Comparison of ENCODE assay signal across 2 cellular contexts in the genomic region with DNA sequence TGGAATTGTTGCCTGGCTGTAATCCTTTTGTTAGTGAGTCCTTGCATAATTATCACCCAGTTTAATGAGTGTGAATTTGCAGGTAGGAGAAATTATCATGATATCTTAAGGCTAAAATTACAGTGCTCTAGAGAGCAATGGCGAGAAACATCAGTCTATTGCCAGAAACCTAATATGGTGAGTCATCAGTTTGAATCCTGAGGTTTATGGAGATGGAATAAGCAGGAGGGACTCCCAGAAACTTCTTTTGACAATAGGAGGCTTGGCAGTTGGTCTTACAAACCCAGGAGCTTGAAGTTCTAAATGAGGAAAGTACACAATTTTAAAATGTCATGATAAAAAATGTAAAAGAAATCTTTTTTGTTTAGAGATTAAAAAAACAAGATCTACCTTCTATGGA.
TF ChIP-seq lines count a peak whose summit lies in the region.

No MANE protein-coding gene starts in this region.

TF ChIP-seq in GM23338, 12 proteins besides CTCF, POLR2A, EP300 and RAD21 (continued from another document):
- TF ChIP-seq, protein P1, sequence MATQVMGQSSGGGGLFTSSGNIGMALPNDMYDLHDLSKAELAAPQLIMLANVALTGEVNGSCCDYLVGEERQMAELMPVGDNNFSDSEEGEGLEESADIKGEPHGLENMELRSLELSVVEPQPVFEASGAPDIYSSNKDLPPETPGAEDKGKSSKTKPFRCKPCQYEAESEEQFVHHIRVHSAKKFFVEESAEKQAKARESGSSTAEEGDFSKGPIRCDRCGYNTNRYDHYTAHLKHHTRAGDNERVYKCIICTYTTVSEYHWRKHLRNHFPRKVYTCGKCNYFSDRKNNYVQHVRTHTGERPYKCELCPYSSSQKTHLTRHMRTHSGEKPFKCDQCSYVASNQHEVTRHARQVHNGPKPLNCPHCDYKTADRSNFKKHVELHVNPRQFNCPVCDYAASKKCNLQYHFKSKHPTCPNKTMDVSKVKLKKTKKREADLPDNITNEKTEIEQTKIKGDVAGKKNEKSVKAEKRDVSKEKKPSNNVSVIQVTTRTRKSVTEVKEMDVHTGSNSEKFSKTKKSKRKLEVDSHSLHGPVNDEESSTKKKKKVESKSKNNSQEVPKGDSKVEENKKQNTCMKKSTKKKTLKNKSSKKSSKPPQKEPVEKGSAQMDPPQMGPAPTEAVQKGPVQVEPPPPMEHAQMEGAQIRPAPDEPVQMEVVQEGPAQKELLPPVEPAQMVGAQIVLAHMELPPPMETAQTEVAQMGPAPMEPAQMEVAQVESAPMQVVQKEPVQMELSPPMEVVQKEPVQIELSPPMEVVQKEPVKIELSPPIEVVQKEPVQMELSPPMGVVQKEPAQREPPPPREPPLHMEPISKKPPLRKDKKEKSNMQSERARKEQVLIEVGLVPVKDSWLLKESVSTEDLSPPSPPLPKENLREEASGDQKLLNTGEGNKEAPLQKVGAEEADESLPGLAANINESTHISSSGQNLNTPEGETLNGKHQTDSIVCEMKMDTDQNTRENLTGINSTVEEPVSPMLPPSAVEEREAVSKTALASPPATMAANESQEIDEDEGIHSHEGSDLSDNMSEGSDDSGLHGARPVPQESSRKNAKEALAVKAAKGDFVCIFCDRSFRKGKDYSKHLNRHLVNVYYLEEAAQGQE (IDR thresholded peaks at IDR 0.05; ENCODE audit: unreplicated experiment) = no peak
- TF ChIP-seq STAT1 (IDR thresholded peaks at IDR 0.05; ENCODE audit: unreplicated experiment) = no peak
- no peak for TF ChIP-seq ZNF114 (CRISPR knock-in tag; IDR thresholded peaks at IDR 0.05)
- TF ChIP-seq POLR2AphosphoS5 (IDR thresholded peaks at IDR 0.05; ENCODE audit: low read depth) = no peak
- no peak for TF ChIP-seq NANOG (IDR thresholded peaks at IDR 0.05; ENCODE audit: borderline replicate concordance)
- TF ChIP-seq, protein P2, sequence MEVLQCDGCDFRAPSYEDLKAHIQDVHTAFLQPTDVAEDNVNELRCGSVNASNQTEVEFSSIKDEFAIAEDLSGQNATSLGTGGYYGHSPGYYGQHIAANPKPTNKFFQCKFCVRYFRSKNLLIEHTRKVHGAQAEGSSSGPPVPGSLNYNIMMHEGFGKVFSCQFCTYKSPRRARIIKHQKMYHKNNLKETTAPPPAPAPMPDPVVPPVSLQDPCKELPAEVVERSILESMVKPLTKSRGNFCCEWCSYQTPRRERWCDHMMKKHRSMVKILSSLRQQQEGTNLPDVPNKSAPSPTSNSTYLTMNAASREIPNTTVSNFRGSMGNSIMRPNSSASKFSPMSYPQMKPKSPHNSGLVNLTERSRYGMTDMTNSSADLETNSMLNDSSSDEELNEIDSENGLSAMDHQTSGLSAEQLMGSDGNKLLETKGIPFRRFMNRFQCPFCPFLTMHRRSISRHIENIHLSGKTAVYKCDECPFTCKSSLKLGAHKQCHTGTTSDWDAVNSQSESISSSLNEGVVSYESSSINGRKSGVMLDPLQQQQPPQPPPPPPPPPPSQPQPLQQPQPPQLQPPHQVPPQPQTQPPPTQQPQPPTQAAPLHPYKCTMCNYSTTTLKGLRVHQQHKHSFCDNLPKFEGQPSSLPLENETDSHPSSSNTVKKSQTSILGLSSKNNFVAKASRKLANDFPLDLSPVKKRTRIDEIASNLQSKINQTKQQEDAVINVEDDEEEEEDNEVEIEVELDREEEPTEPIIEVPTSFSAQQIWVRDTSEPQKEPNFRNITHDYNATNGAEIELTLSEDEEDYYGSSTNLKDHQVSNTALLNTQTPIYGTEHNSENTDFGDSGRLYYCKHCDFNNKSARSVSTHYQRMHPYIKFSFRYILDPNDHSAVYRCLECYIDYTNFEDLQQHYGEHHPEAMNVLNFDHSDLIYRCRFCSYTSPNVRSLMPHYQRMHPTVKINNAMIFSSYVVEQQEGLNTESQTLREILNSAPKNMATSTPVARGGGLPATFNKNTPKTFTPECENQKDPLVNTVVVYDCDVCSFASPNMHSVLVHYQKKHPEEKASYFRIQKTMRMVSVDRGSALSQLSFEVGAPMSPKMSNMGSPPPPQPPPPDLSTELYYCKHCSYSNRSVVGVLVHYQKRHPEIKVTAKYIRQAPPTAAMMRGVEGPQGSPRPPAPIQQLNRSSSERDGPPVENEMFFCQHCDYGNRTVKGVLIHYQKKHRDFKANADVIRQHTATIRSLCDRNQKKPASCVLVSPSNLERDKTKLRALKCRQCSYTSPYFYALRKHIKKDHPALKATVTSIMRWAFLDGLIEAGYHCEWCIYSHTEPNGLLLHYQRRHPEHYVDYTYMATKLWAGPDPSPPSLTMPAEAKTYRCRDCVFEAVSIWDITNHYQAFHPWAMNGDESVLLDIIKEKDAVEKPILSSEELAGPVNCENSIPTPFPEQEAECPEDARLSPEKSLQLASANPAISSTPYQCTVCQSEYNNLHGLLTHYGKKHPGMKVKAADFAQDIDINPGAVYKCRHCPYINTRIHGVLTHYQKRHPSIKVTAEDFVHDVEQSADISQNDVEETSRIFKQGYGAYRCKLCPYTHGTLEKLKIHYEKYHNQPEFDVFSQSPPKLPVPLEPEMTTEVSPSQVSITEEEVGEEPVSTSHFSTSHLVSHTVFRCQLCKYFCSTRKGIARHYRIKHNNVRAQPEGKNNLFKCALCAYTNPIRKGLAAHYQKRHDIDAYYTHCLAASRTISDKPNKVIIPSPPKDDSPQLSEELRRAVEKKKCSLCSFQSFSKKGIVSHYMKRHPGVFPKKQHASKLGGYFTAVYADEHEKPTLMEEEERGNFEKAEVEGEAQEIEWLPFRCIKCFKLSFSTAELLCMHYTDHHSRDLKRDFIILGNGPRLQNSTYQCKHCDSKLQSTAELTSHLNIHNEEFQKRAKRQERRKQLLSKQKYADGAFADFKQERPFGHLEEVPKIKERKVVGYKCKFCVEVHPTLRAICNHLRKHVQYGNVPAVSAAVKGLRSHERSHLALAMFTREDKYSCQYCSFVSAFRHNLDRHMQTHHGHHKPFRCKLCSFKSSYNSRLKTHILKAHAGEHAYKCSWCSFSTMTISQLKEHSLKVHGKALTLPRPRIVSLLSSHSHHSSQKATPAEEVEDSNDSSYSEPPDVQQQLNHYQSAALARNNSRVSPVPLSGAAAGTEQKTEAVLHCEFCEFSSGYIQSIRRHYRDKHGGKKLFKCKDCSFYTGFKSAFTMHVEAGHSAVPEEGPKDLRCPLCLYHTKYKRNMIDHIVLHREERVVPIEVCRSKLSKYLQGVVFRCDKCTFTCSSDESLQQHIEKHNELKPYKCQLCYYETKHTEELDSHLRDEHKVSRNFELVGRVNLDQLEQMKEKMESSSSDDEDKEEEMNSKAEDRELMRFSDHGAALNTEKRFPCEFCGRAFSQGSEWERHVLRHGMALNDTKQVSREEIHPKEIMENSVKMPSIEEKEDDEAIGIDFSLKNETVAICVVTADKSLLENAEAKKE (CRISPR knock-in tag; IDR thresholded peaks at IDR 0.05) = no peak
- no peak for TF ChIP-seq EZH2phosphoT487 (IDR thresholded peaks at IDR 0.05; ENCODE audit: unreplicated experiment)
TF ChIP-seq in GM23338: peak in this region for 0.

TF ChIP-seq in WTC11, 78 proteins besides CTCF, POLR2A, EP300 and RAD21 (continued from another document):
- TF ChIP-seq, protein P3, sequence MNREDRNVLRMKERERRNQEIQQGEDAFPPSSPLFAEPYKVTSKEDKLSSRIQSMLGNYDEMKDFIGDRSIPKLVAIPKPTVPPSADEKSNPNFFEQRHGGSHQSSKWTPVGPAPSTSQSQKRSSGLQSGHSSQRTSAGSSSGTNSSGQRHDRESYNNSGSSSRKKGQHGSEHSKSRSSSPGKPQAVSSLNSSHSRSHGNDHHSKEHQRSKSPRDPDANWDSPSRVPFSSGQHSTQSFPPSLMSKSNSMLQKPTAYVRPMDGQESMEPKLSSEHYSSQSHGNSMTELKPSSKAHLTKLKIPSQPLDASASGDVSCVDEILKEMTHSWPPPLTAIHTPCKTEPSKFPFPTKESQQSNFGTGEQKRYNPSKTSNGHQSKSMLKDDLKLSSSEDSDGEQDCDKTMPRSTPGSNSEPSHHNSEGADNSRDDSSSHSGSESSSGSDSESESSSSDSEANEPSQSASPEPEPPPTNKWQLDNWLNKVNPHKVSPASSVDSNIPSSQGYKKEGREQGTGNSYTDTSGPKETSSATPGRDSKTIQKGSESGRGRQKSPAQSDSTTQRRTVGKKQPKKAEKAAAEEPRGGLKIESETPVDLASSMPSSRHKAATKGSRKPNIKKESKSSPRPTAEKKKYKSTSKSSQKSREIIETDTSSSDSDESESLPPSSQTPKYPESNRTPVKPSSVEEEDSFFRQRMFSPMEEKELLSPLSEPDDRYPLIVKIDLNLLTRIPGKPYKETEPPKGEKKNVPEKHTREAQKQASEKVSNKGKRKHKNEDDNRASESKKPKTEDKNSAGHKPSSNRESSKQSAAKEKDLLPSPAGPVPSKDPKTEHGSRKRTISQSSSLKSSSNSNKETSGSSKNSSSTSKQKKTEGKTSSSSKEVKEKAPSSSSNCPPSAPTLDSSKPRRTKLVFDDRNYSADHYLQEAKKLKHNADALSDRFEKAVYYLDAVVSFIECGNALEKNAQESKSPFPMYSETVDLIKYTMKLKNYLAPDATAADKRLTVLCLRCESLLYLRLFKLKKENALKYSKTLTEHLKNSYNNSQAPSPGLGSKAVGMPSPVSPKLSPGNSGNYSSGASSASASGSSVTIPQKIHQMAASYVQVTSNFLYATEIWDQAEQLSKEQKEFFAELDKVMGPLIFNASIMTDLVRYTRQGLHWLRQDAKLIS (CRISPR knock-in tag; IDR thresholded peaks at IDR 0.05; ENCODE audit: borderline replicate concordance) = no peak
- TF ChIP-seq, protein P4, sequence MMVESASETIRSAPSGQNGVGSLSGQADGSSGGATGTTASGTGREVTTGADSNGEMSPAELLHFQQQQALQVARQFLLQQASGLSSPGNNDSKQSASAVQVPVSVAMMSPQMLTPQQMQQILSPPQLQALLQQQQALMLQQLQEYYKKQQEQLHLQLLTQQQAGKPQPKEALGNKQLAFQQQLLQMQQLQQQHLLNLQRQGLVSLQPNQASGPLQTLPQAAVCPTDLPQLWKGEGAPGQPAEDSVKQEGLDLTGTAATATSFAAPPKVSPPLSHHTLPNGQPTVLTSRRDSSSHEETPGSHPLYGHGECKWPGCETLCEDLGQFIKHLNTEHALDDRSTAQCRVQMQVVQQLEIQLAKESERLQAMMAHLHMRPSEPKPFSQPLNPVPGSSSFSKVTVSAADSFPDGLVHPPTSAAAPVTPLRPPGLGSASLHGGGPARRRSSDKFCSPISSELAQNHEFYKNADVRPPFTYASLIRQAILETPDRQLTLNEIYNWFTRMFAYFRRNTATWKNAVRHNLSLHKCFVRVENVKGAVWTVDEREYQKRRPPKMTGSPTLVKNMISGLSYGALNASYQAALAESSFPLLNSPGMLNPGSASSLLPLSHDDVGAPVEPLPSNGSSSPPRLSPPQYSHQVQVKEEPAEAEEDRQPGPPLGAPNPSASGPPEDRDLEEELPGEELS (CRISPR knock-in tag; IDR thresholded peaks at IDR 0.05) = no peak
- TF ChIP-seq SMAD4 (CRISPR knock-in tag; IDR thresholded peaks at IDR 0.05) (no peak), RELA (CRISPR knock-in tag; IDR thresholded peaks at IDR 0.05; ENCODE audit: borderline replicate concordance) (no peak), NFE2L1 (CRISPR knock-in tag; IDR thresholded peaks at IDR 0.05) (no peak), ZNF219 (CRISPR knock-in tag; IDR thresholded peaks at IDR 0.05; ENCODE audit: borderline replicate concordance) (no peak)
- TF ChIP-seq, protein P5, sequence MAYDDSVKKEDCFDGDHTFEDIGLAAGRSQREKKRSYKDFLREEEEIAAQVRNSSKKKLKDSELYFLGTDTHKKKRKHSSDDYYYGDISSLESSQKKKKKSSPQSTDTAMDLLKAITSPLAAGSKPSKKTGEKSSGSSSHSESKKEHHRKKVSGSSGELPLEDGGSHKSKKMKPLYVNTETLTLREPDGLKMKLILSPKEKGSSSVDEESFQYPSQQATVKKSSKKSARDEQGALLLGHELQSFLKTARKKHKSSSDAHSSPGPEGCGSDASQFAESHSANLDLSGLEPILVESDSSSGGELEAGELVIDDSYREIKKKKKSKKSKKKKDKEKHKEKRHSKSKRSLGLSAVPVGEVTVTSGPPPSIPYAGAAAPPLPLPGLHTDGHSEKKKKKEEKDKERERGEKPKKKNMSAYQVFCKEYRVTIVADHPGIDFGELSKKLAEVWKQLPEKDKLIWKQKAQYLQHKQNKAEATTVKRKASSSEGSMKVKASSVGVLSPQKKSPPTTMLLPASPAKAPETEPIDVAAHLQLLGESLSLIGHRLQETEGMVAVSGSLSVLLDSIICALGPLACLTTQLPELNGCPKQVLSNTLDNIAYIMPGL (CRISPR knock-in tag; IDR thresholded peaks at IDR 0.05) = no peak
- TF ChIP-seq, protein P6, sequence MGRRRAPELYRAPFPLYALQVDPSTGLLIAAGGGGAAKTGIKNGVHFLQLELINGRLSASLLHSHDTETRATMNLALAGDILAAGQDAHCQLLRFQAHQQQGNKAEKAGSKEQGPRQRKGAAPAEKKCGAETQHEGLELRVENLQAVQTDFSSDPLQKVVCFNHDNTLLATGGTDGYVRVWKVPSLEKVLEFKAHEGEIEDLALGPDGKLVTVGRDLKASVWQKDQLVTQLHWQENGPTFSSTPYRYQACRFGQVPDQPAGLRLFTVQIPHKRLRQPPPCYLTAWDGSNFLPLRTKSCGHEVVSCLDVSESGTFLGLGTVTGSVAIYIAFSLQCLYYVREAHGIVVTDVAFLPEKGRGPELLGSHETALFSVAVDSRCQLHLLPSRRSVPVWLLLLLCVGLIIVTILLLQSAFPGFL (CRISPR knock-in tag; IDR thresholded peaks at IDR 0.05; ENCODE audit: borderline replicate concordance) = no peak
